ENCODE assay signal across 9 cellular contexts in genomic region chr21:44870748-44871495, GRCh38. TPM values are rescaled to one million over a fixed set of nuclear protein-coding genes. Genes with fewer than 3 reads are reported as not detected.
A peak's percentile ranks its signal among the peaks of the same experiment; 100 is the strongest.
DNase-seq lines count a peak whose midpoint lies in the region; ATAC-seq, FAIRE-seq and TF ChIP-seq lines count a peak whose summit lies in the region.
"Had no signal": no experiment of that assay in that cellular context is flagged by ENCODE, and none has a peak within 500 bp of the region (broad histone marks: within the 10 kb centered on the region; RNA-seq: fewer than 3 reads in every experiment).

No MANE protein-coding gene starts in this region.

- SMC1A ChIA-PET in GM12878 (lab: Charles Lee; ENCODE audit: uncharacterized antibody, unreplicated experiment), result interaction anchor here (0.6 kb wide), 1 partner anchor 22 kb away, joined by 3 read pairs; no protein-coding TSS in a partner anchor

- H3K4me3 ChIP-seq in GM12878, result peak overlapping the region; percentile 92
- no peak overlapping the region for H3K4me3 ChIP-seq in testis

- H3K27me3 ChIP-seq in GM12878 (replicated peaks in 1 of 2; ENCODE audit: control insufficient read depth in 2 of 2, insufficient read depth in 2 of 2, low read length in 1 of 2), result no peaks in the 10 kb centered on the region
- H3K27me3 ChIP-seq in testis, result no peaks in the 10 kb centered on the region

- no peaks in the 10 kb centered on the region for H3K9me3 ChIP-seq in GM12878 (replicated peaks; ENCODE audit: control insufficient read depth, insufficient read depth, low read length)
- no peaks in the 10 kb centered on the region for H3K9me3 ChIP-seq in testis

- no peak for TF ChIP-seq CTCF in GM12878 (IDR thresholded peaks at IDR 0.05 in 2 of 3, conservative IDR thresholded peaks at IDR 0.05 in 1 of 3; ENCODE audit: control insufficient read depth in 2 of 3, extremely low read depth in 1 of 3, insufficient read depth in 1 of 3, low read depth in 3 of 3, low read length in 3 of 3)
- TF ChIP-seq CTCF in testis (IDR thresholded peaks at IDR 0.05), result no peak

- FAIRE-seq in GM12878 (lab: Jason Lieb, UNC), result no peak
- FAIRE-seq: A204.1 had no signal

- DNase-seq in NCI-H2196 (lab: John Stamatoyannopoulos, UW; ENCODE audit: unreplicated experiment) (peak; percentile 17), NCI-H2196 treated with DMSO at 0.1 percent for 48 hours (lab: John Stamatoyannopoulos, UW; ENCODE audit: unreplicated experiment) (no peak), GM12878 (ENCODE audit: low read depth, low spot score) (no peak), left lobe of liver (ENCODE audit: low spot score) (peak; percentile 89), testis (peak; percentile 79), cortex of kidney (lab: John Stamatoyannopoulos, UW) (no peak), NCI-H748 treated with DMSO at 0.1 percent for 48 hours (lab: John Stamatoyannopoulos, UW) (no peak)

- TF ChIP-seq RAD21 in GM12878 (IDR thresholded peaks at IDR 0.05; ENCODE audit: insufficient read depth, low read depth, low read length), result no peak

- peaks cover 8% of the 10 kb centered on the region for H4K20me1 ChIP-seq in GM12878 (ENCODE audit: control insufficient read depth, insufficient read depth)

- no peak for TF ChIP-seq EP300 in GM12878 (IDR thresholded peaks at IDR 0.05; ENCODE audit: borderline replicate concordance in 1 of 2, control insufficient read depth in 1 of 2, low read depth in 2 of 2, low read length in 2 of 2)

- intact Hi-C loops in GM12878 (cut with micrococcal nuclease; ENCODE audit: unreplicated experiment) (loop anchor here (5.0 kb wide), 2 partner anchors 54 to 69 kb away; partner anchors contain the start of genes SUMO3 and UBE2G2), testis (cut with DNase I; ENCODE audit: low total_unique reads) (loop anchor here (5.0 kb wide), 2 partner anchors 54 to 69 kb away; partner anchors contain the start of genes SUMO3 and UBE2G2)

- no peak overlapping the region for H2AFZ ChIP-seq in GM12878 (ENCODE audit: control insufficient read depth, low read depth, low read length)

- CTCF ChIA-PET in GM12878 (lab: Yijun Ruan, JAX), result interaction anchor here (7.4 kb wide), 1 partner anchor 71 kb away, joined by 67 read pairs; the partner anchor contains the start of gene UBE2G2

- 72% methylated on average over 10 of the region's 10 CpGs for WGBS in GM12878 (ENCODE audit: insufficient coverage, insufficient replicate concordance, low lambda C conversion rate, missing lambda C conversion rate)
- 57 to 60% methylated on average over 10 of the region's 10 CpGs for WGBS in testis, 2 donors

- POLR2A ChIA-PET in GM12878 (lab: Charles Lee), result no interaction called here

- in situ Hi-C loops in GM12878 (cut with MboI), result no loop called here

- no peak overlapping the region for H3K27ac ChIP-seq in GM12878 (ENCODE audit: control insufficient read depth, insufficient read depth)
- H3K27ac ChIP-seq in testis, result peak overlapping the region; percentile 73 to 98

- RAD21 ChIA-PET in GM12878 (lab: Charles Lee; ENCODE audit: unreplicated experiment), result no interaction called here

- peak overlapping the region; percentile 89 for H3K4me2 ChIP-seq in GM12878 (ENCODE audit: control insufficient read depth, insufficient read depth)

- no peaks in the 10 kb centered on the region; a peak in 1 of 4 replicates for H3K36me3 ChIP-seq in GM12878 (ENCODE audit: control insufficient read depth in 2 of 2, insufficient read depth in 2 of 2, low read length in 1 of 2)
- H3K36me3 ChIP-seq in testis (ENCODE audit: low read depth, missing control alignments), result no peaks in the 10 kb centered on the region

- BruUV-seq in GM12878 (replicated peaks; lab: Mats Ljungman, UMichigan), result TSS peak; percentile 35

- ATAC-seq in GM12878 (no peak), left lobe of liver (peak; percentile 10), GM21786 (IDR thresholded peaks at IDR 0.05; ENCODE audit: unreplicated experiment) (no peak)

- TF ChIP-seq POLR2A in GM12878 (IDR thresholded peaks at IDR 0.05; ENCODE audit: low read depth, low read length) (no peak), testis (IDR thresholded peaks at IDR 0.05) (no peak)

- H3K4me1 ChIP-seq in GM12878 (ENCODE audit: control insufficient read depth, insufficient read depth, low read length) (peaks cover 29% of the 10 kb centered on the region), testis (peaks cover 34% of the 10 kb centered on the region)

- peaks cover 69% of the 10 kb centered on the region for H3K79me2 ChIP-seq in GM12878 (ENCODE audit: control insufficient read depth, insufficient read depth, low read length)

- H3K9ac ChIP-seq in GM12878 (ENCODE audit: control insufficient read depth, insufficient read depth, low read length), result 0 out of 2 replicates have a peak overlapping the region, but pooled peaks have one; percentile 19

TF ChIP-seq in GM12878, 131 proteins besides CTCF, POLR2A, EP300 and RAD21 (continues in another document):
- no peak for TF ChIP-seq SIX5 (IDR thresholded peaks at IDR 0.05; ENCODE audit: low read depth, low read length, severe bottlenecking)
- TF ChIP-seq CREM (IDR thresholded peaks at IDR 0.05; ENCODE audit: low read depth), result no peak

RNA-seq across cellular contexts. Expression of gene PTTG1IP, which starts 2.6 kb away (rescaled TPM):
- 40.3 and 40.4 TPM in 2 replicates for total RNA-seq in GM12878 (2013; cell fraction: nucleolus; rRNA removed)
- total RNA-seq in GM12878 (2014; rRNA removed) (46.9 and 48.0 TPM in 2 replicates), GM12878 (2014; rRNA removed; fragmentation: Illumina TruSeq; extraction: Trizol) (30.2 and 33.4 TPM in 2 replicates), GM12878 (2021) (45.5 and 46.7 TPM in 2 replicates), left lobe of liver (73.9 TPM), testis (100 to 1,000 TPM; 190 to 195 TPM)
- 19.6 TPM for polyA plus RNA-seq in GM12878 (2011; ENCODE audit: low read depth)
- polyA plus RNA-seq in GM12878 (2011; rRNA removed) (44.2 and 49.2 TPM in 2 replicates), GM12878 (2014; fragmentation: Illumina TruSeq; extraction: Trizol) (33.2 and 33.8 TPM in 2 replicates), GM12878 (2014; fragmentation: Nextera tagmentation; extraction: Ambion mirVana) (10 to 100 TPM in 1 of 2 experiments, 1 to 10 TPM in 1; 2.4 to 10.4 TPM), GM12878 (2014; rRNA removed) (39.3 and 43.4 TPM in 2 replicates), GM12878 (2016; fragmentation: Nextera tagmentation; extraction: Ambion mirVana) (10 to 100 TPM; 49.5 to 56.4 TPM), testis (ENCODE audit: insufficient read depth, low read depth, low replicate concordance) (171 TPM)
- polyA plus RNA-seq in GM12878 (2011; cell fraction: cytosol; rRNA removed), result 39.6 and 41.6 TPM in 2 replicates
- polyA plus RNA-seq in GM12878 (2011; cell fraction: nucleus; rRNA removed), result 46.1 and 56.8 TPM in 2 replicates
- polyA plus RNA-seq in GM12878 (2012), result 28.3 and 33.6 TPM in 2 replicates
- 19.2 and 29.2 TPM in 2 replicates for polyA minus RNA-seq in GM12878 (2011; rRNA and poly(A)+ RNA removed)
- polyA minus RNA-seq in GM12878 (2011; cell fraction: cytosol; rRNA and poly(A)+ RNA removed), result 16.7 and 22.1 TPM in 2 replicates
- 11.8 and 15.6 TPM in 2 replicates for polyA minus RNA-seq in GM12878 (2011; cell fraction: nucleus; rRNA and poly(A)+ RNA removed)

RNA-seq across cellular contexts. Expression of gene ITGB2, which starts 49.8 kb away (rescaled TPM):
- 316 and 431 TPM in 2 replicates for total RNA-seq in GM12878 (2013; cell fraction: nucleolus; rRNA removed)
- total RNA-seq in GM12878 (2014; rRNA removed) (85.3 and 101 TPM in 2 replicates), GM12878 (2014; rRNA removed; fragmentation: Illumina TruSeq; extraction: Trizol) (25.2 and 31.3 TPM in 2 replicates), GM12878 (2021) (162 and 172 TPM in 2 replicates), left lobe of liver (13.6 TPM), testis (10 to 100 TPM in 1 of 2 donors, 1 to 10 TPM in 1; 5.6 to 29.5 TPM)
- polyA plus RNA-seq in GM12878 (2011; ENCODE audit: low read depth), result 46.7 TPM
- polyA plus RNA-seq in GM12878 (2011; rRNA removed) (31.3 and 57.2 TPM in 2 replicates), GM12878 (2014; fragmentation: Illumina TruSeq; extraction: Trizol) (17.2 and 38.7 TPM in 2 replicates), GM12878 (2014; fragmentation: Nextera tagmentation; extraction: Ambion mirVana) (10 to 100 TPM in 1 of 2 experiments, 1 to 10 TPM in 1; 8.0 to 19.8 TPM), GM12878 (2014; rRNA removed) (60.6 and 67.5 TPM in 2 replicates), GM12878 (2016; fragmentation: Nextera tagmentation; extraction: Ambion mirVana) (100 to 1,000 TPM; 120 to 128 TPM), testis (ENCODE audit: insufficient read depth, low read depth, low replicate concordance) (27.4 TPM)
- polyA plus RNA-seq in GM12878 (2011; cell fraction: cytosol; rRNA removed), result 131 and 135 TPM in 2 replicates
- 271 and 308 TPM in 2 replicates for polyA plus RNA-seq in GM12878 (2011; cell fraction: nucleus; rRNA removed)
- polyA plus RNA-seq in GM12878 (2012), result 78.4 and 88.1 TPM in 2 replicates
- 34.5 and 84.6 TPM in 2 replicates for polyA minus RNA-seq in GM12878 (2011; rRNA and poly(A)+ RNA removed)
- polyA minus RNA-seq in GM12878 (2011; cell fraction: cytosol; rRNA and poly(A)+ RNA removed), result 49.2 and 68.0 TPM in 2 replicates
- 58.9 and 82.0 TPM in 2 replicates for polyA minus RNA-seq in GM12878 (2011; cell fraction: nucleus; rRNA and poly(A)+ RNA removed)

RNA-seq across cellular contexts. Expression of gene SUMO3, which starts 53.1 kb away (rescaled TPM):
- total RNA-seq in GM12878 (2013; cell fraction: nucleolus; rRNA removed), result 19.0 and 22.2 TPM in 2 replicates
- total RNA-seq in GM12878 (2014; rRNA removed) (67.5 and 77.0 TPM in 2 replicates), GM12878 (2014; rRNA removed; fragmentation: Illumina TruSeq; extraction: Trizol) (70.3 and 74.3 TPM in 2 replicates), GM12878 (2021) (85.9 and 91.3 TPM in 2 replicates), left lobe of liver (32.2 TPM), testis (10 to 100 TPM; 69.9 to 87.9 TPM)
- 60.5 TPM for polyA plus RNA-seq in GM12878 (2011; ENCODE audit: low read depth)
- polyA plus RNA-seq in GM12878 (2011; rRNA removed) (106 and 119 TPM in 2 replicates), GM12878 (2014; fragmentation: Illumina TruSeq; extraction: Trizol) (80.0 and 88.4 TPM in 2 replicates), GM12878 (2014; fragmentation: Nextera tagmentation; extraction: Ambion mirVana) (10 to 100 TPM; 14.3 to 33.0 TPM), GM12878 (2014; rRNA removed) (91.3 and 98.3 TPM in 2 replicates), GM12878 (2016; fragmentation: Nextera tagmentation; extraction: Ambion mirVana) (100 to 1,000 TPM; 164 TPM), testis (ENCODE audit: insufficient read depth, low read depth, low replicate concordance) (93.0 TPM)
- polyA plus RNA-seq in GM12878 (2011; cell fraction: cytosol; rRNA removed), result 120 and 127 TPM in 2 replicates
- 42.9 and 57.8 TPM in 2 replicates for polyA plus RNA-seq in GM12878 (2011; cell fraction: nucleus; rRNA removed)
- polyA plus RNA-seq in GM12878 (2012), result 70.8 and 81.7 TPM in 2 replicates
- 62.3 and 66.9 TPM in 2 replicates for polyA minus RNA-seq in GM12878 (2011; rRNA and poly(A)+ RNA removed)
- polyA minus RNA-seq in GM12878 (2011; cell fraction: cytosol; rRNA and poly(A)+ RNA removed), result 31.8 and 32.6 TPM in 2 replicates
- 12.9 and 17.7 TPM in 2 replicates for polyA minus RNA-seq in GM12878 (2011; cell fraction: nucleus; rRNA and poly(A)+ RNA removed)

Comparison
In these comparisons a context has a peak if more than half of its experiments do, and no peak if none do; other contexts are left out.
1. DNase-seq: peak in NCI-H2196 (single experiment), left lobe of liver (single experiment) and testis (single experiment); none in NCI-H2196 treated with DMSO at 0.1 percent for 48 hours (single experiment), GM12878 (single experiment), cortex of kidney (single experiment) and NCI-H748 treated with DMSO at 0.1 percent for 48 hours (single experiment).